ENCODE assay signal across 11 cellular contexts in genomic region chr1:247966520-247967204, GRCh38. TPM values are rescaled to one million over a fixed set of nuclear protein-coding genes. Genes with fewer than 3 reads are reported as not detected.
DNase-seq lines count a peak whose midpoint lies in the region; ATAC-seq and TF ChIP-seq lines count a peak whose summit lies in the region.
"Had no signal": no experiment of that assay in that cellular context is flagged by ENCODE, and none has a peak within 500 bp of the region (broad histone marks: within the 10 kb centered on the region; RNA-seq: fewer than 3 reads in every experiment).

No MANE protein-coding gene starts in this region.

- no peaks in the 10 kb centered on the region for H3K27me3 Mint-ChIP-seq in Calu3 (ENCODE audit: unreplicated experiment)

- TF ChIP-seq CTCF in MM.1S (IDR thresholded peaks at IDR 0.05; ENCODE audit: low read length), result no peak
- TF ChIP-seq CTCF in Calu3 (IDR thresholded peaks at IDR 0.05; ENCODE audit: unreplicated experiment), result no peak

- H3K4me1 ChIP-seq in MM.1S (ENCODE audit: low read length), result no peaks in the 10 kb centered on the region

- no peaks in the 10 kb centered on the region for H3F3A ChIP-seq in MM.1S (ENCODE audit: insufficient read depth, low read length)

- DNase-seq in MM.1S (peak; percentile 28), HCEC 1CT (no peak), DMS79 (lab: John Stamatoyannopoulos, UW) (no peak), Calu3 (no peak), SKM-1 (lab: John Stamatoyannopoulos, UW; ENCODE audit: unreplicated experiment) (no peak)
- DNase-seq: activated CD4-positive, alpha-beta T cell treated with anti-CD3 and anti-CD28 coated beads for 48 hours; C1 segment of cervical spinal cord; NCI-H510A treated with DMSO at 0.1 percent for 48 hours had no signal

- no peaks in the 10 kb centered on the region for H3K36me3 ChIP-seq in MM.1S (replicated peaks; ENCODE audit: insufficient read depth, low read length)

- H2AFZ ChIP-seq in MM.1S (ENCODE audit: low read length), result peak overlapping the region; percentile 51

- no peak overlapping the region for H3K27ac Mint-ChIP-seq in Calu3 (ENCODE audit: unreplicated experiment)

- H3K9me3 Mint-ChIP-seq in Calu3 (ENCODE audit: low read depth, unreplicated experiment), result peaks cover 11% of the 10 kb centered on the region

- no peaks in the 10 kb centered on the region for H3K9me2 ChIP-seq in MM.1S (replicated peaks; ENCODE audit: insufficient read depth, low read length)

- CTCF ChIA-PET in Calu3 (lab: Charles Lee), result no interaction called here

- no peak overlapping the region for H3K4me3 Mint-ChIP-seq in Calu3 (ENCODE audit: low read depth, unreplicated experiment)

- H3K4me1 Mint-ChIP-seq in Calu3 (ENCODE audit: low read depth, unreplicated experiment), result no peaks in the 10 kb centered on the region

- BruUV-seq in Calu3 (replicated peaks; lab: Mats Ljungman, UMichigan), result no TSS peak

- no peak overlapping the region for H3K9ac ChIP-seq in MM.1S (ENCODE audit: low read length)

- H3K4me2 ChIP-seq in MM.1S (ENCODE audit: low read depth, low read length), result peak overlapping the region; percentile 64

- H3K79me2 ChIP-seq in MM.1S (ENCODE audit: low read length), result no peaks in the 10 kb centered on the region

- H3K27me3 ChIP-seq in MM.1S (replicated peaks; ENCODE audit: insufficient read depth, low read length), result no peaks in the 10 kb centered on the region

- no peaks in the 10 kb centered on the region for H3K36me3 Mint-ChIP-seq in Calu3 (ENCODE audit: insufficient read depth, unreplicated experiment)

- H3K4me3 ChIP-seq in MM.1S (ENCODE audit: low read length), result peak overlapping the region; percentile 51

- H3K27ac ChIP-seq in MM.1S (ENCODE audit: low read length), result no peak overlapping the region

- intact Hi-C loops in Calu3 (cut with micrococcal nuclease; ENCODE audit: unreplicated experiment), result no loop called here

- H4K20me1 ChIP-seq in MM.1S (ENCODE audit: insufficient read depth, low read length), result no peaks in the 10 kb centered on the region

- ATAC-seq in GM18499 (IDR thresholded peaks at IDR 0.05; ENCODE audit: insufficient read depth, unreplicated experiment) (peak; percentile 79), GM21367 (IDR thresholded peaks at IDR 0.05; ENCODE audit: unreplicated experiment) (peak; percentile 91), HG02981 (IDR thresholded peaks at IDR 0.05; ENCODE audit: unreplicated experiment) (peak; percentile 73)

- no peaks in the 10 kb centered on the region for H3K9me3 ChIP-seq in MM.1S (replicated peaks; ENCODE audit: insufficient read depth, low read length)

RNA-seq across cellular contexts. Expression of gene OR2AK2, which starts 1.6 kb away (rescaled TPM):
- total RNA-seq in Calu3 (2022), result not detected in 2 replicates

RNA-seq across cellular contexts. Expression of gene OR2L8, which starts 18.0 kb away (rescaled TPM):
- total RNA-seq in Calu3 (2022), result not detected in 2 replicates

RNA-seq across cellular contexts. Expression of gene OR2AJ1, which starts 42.0 kb away (rescaled TPM):
- total RNA-seq in Calu3 (2022), result not detected in 2 replicates

RNA-seq across cellular contexts. Expression of gene OR2T8, which starts 46.6 kb away (rescaled TPM):
- total RNA-seq in Calu3 (2022), result not detected in 2 replicates

RNA-seq across cellular contexts. Expression of gene OR2L5, which starts 46.8 kb away (rescaled TPM):
- not detected in 2 replicates for total RNA-seq in Calu3 (2022)
